ENCODE assay signal across 1 cellular context in the genomic region with DNA sequence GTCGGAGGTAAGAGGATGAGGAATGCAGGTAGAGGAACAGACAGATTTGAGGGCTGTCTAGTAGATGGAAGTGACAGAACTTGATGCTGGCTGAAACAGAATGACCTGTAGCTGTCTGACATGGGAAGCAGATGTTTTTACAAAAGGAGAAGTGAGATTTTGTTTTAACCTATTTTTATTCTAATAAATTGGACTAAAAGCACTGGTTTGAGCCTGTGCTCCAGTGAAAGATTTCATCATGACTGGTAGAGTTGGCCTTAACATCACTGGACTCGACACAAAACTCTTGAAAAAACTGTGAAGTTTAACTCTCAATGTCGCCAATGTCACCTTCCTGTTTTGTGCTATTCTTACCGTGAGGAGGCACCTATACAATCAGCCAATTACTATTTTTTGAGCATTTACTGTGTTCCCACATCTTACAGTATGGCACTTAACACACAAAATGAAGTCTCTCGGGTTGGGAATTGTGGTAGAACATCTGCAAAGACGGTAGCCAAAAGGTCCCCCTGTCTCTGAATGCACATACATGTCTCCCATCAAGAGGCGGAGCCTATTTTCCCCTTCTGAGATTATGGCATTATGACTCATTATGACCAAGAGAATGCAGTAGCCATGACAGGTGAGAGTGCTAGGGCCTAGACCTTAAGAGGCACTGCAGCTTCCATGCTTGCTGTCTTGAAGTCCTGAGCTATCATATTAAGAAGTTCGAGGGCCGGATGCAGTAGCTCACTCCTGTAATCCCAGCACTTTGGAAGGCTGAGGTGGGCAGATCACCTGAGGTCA.
TF ChIP-seq lines count a peak whose summit lies in the region.

No MANE protein-coding gene starts in this region.

TF ChIP-seq in GM12878, 131 proteins besides CTCF, POLR2A, EP300 and RAD21 (continued from another document and continues in another):
- TF ChIP-seq, protein P1, sequence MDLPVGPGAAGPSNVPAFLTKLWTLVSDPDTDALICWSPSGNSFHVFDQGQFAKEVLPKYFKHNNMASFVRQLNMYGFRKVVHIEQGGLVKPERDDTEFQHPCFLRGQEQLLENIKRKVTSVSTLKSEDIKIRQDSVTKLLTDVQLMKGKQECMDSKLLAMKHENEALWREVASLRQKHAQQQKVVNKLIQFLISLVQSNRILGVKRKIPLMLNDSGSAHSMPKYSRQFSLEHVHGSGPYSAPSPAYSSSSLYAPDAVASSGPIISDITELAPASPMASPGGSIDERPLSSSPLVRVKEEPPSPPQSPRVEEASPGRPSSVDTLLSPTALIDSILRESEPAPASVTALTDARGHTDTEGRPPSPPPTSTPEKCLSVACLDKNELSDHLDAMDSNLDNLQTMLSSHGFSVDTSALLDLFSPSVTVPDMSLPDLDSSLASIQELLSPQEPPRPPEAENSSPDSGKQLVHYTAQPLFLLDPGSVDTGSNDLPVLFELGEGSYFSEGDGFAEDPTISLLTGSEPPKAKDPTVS (IDR thresholded peaks at IDR 0.05; ENCODE audit: low read depth, low read length), result no peak
- TF ChIP-seq MTA2 (IDR thresholded peaks at IDR 0.05; ENCODE audit: low read depth), result peak; percentile 78
- TF ChIP-seq MLLT1 (IDR thresholded peaks at IDR 0.05), result no peak
- peak; percentile 50; the same call in 1 of the 2 replicates for TF ChIP-seq DPF2 (IDR thresholded peaks at IDR 0.05)
- TF ChIP-seq STAT3 (IDR thresholded peaks at IDR 0.05; ENCODE audit: low read depth, low read length), result no peak
- TF ChIP-seq TCF3 (IDR thresholded peaks at IDR 0.05; ENCODE audit: borderline replicate concordance, insufficient read depth, low read depth, low read length), result no peak
- peak; percentile 31; the same call in 1 of the 2 replicates for TF ChIP-seq PAX5 (IDR thresholded peaks at IDR 0.05; ENCODE audit: borderline replicate concordance, low read depth, low read length)
- no peak for TF ChIP-seq HDAC6 (IDR thresholded peaks at IDR 0.05; ENCODE audit: unreplicated experiment)
- TF ChIP-seq CHD2 (IDR thresholded peaks at IDR 0.05; ENCODE audit: borderline replicate concordance, low read depth, low read length), result no peak
- 0 out of 2 replicates have a peak, but pooled peaks have one; percentile 25 for TF ChIP-seq GABPA (IDR thresholded peaks at IDR 0.05; ENCODE audit: low read depth)
- 0 out of 2 replicates have a peak, but pooled peaks have one; percentile 7 for TF ChIP-seq EED (IDR thresholded peaks at IDR 0.05; ENCODE audit: low read depth)
- TF ChIP-seq ZNF384 (IDR thresholded peaks at IDR 0.05; ENCODE audit: borderline replicate concordance, low read depth, low read length), result no peak
- TF ChIP-seq, protein P2, sequence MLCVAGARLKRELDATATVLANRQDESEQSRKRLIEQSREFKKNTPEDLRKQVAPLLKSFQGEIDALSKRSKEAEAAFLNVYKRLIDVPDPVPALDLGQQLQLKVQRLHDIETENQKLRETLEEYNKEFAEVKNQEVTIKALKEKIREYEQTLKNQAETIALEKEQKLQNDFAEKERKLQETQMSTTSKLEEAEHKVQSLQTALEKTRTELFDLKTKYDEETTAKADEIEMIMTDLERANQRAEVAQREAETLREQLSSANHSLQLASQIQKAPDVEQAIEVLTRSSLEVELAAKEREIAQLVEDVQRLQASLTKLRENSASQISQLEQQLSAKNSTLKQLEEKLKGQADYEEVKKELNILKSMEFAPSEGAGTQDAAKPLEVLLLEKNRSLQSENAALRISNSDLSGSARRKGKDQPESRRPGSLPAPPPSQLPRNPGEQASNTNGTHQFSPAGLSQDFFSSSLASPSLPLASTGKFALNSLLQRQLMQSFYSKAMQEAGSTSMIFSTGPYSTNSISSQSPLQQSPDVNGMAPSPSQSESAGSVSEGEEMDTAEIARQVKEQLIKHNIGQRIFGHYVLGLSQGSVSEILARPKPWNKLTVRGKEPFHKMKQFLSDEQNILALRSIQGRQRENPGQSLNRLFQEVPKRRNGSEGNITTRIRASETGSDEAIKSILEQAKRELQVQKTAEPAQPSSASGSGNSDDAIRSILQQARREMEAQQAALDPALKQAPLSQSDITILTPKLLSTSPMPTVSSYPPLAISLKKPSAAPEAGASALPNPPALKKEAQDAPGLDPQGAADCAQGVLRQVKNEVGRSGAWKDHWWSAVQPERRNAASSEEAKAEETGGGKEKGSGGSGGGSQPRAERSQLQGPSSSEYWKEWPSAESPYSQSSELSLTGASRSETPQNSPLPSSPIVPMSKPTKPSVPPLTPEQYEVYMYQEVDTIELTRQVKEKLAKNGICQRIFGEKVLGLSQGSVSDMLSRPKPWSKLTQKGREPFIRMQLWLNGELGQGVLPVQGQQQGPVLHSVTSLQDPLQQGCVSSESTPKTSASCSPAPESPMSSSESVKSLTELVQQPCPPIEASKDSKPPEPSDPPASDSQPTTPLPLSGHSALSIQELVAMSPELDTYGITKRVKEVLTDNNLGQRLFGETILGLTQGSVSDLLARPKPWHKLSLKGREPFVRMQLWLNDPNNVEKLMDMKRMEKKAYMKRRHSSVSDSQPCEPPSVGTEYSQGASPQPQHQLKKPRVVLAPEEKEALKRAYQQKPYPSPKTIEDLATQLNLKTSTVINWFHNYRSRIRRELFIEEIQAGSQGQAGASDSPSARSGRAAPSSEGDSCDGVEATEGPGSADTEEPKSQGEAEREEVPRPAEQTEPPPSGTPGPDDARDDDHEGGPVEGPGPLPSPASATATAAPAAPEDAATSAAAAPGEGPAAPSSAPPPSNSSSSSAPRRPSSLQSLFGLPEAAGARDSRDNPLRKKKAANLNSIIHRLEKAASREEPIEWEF (IDR thresholded peaks at IDR 0.05; ENCODE audit: insufficient replicate concordance, low read depth, low read length), result no peak
- TF ChIP-seq CEBPB (IDR thresholded peaks at IDR 0.05; ENCODE audit: borderline replicate concordance in 1 of 2, low read depth in 2 of 2, low read length in 2 of 2), result no peak
- peak in 1 of 2 experiments; percentile 32; a peak in 1 of 4 replicates for TF ChIP-seq ETV6 (conservative IDR thresholded peaks at IDR 0.05 in 1 of 2, IDR thresholded peaks at IDR 0.05 in 1 of 2; ENCODE audit: borderline replicate concordance in 1 of 2, low read depth in 1 of 2)
- TF ChIP-seq, protein P3, sequence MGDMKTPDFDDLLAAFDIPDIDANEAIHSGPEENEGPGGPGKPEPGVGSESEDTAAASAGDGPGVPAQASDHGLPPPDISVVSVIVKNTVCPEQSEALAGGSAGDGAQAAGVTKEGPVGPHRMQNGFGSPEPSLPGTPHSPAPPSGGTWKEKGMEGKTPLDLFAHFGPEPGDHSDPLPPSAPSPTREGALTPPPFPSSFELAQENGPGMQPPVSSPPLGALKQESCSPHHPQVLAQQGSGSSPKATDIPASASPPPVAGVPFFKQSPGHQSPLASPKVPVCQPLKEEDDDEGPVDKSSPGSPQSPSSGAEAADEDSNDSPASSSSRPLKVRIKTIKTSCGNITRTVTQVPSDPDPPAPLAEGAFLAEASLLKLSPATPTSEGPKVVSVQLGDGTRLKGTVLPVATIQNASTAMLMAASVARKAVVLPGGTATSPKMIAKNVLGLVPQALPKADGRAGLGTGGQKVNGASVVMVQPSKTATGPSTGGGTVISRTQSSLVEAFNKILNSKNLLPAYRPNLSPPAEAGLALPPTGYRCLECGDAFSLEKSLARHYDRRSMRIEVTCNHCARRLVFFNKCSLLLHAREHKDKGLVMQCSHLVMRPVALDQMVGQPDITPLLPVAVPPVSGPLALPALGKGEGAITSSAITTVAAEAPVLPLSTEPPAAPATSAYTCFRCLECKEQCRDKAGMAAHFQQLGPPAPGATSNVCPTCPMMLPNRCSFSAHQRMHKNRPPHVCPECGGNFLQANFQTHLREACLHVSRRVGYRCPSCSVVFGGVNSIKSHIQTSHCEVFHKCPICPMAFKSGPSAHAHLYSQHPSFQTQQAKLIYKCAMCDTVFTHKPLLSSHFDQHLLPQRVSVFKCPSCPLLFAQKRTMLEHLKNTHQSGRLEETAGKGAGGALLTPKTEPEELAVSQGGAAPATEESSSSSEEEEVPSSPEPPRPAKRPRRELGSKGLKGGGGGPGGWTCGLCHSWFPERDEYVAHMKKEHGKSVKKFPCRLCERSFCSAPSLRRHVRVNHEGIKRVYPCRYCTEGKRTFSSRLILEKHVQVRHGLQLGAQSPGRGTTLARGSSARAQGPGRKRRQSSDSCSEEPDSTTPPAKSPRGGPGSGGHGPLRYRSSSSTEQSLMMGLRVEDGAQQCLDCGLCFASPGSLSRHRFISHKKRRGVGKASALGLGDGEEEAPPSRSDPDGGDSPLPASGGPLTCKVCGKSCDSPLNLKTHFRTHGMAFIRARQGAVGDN (IDR thresholded peaks at IDR 0.05), result no peak
- peak; percentile 29 for TF ChIP-seq RUNX3 (IDR thresholded peaks at IDR 0.05; ENCODE audit: low read length)
- no peak for TF ChIP-seq ZBTB11 (CRISPR knock-in tag; IDR thresholded peaks at IDR 0.05)
- no peak for TF ChIP-seq JUND (IDR thresholded peaks at IDR 0.05; ENCODE audit: low read depth, low read length)
- peak; percentile 40 for TF ChIP-seq IKZF1 (conservative IDR thresholded peaks at IDR 0.05)
- no peak for TF ChIP-seq SUZ12 (IDR thresholded peaks at IDR 0.05; ENCODE audit: unreplicated experiment)
- no peak for TF ChIP-seq WRNIP1 (IDR thresholded peaks at IDR 0.05; ENCODE audit: borderline replicate concordance, low read depth, low read length)
- TF ChIP-seq KDM1A (IDR thresholded peaks at IDR 0.05; ENCODE audit: borderline replicate concordance), result no peak
- no peak for TF ChIP-seq ESRRA (IDR thresholded peaks at IDR 0.05; ENCODE audit: low read length)
- TF ChIP-seq POU2F2 (IDR thresholded peaks at IDR 0.05; ENCODE audit: borderline replicate concordance, low read depth, low read length), result 0 out of 3 replicates have a peak, but pooled peaks have one; percentile 50
- TF ChIP-seq, protein P4, sequence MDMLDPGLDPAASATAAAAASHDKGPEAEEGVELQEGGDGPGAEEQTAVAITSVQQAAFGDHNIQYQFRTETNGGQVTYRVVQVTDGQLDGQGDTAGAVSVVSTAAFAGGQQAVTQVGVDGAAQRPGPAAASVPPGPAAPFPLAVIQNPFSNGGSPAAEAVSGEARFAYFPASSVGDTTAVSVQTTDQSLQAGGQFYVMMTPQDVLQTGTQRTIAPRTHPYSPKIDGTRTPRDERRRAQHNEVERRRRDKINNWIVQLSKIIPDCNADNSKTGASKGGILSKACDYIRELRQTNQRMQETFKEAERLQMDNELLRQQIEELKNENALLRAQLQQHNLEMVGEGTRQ (IDR thresholded peaks at IDR 0.05; ENCODE audit: borderline replicate concordance, low read depth, low read length), result no peak
- no peak for TF ChIP-seq REST (IDR thresholded peaks at IDR 0.05; ENCODE audit: low read depth, low read length)
- peak; percentile 99 for TF ChIP-seq SPI1 (IDR thresholded peaks at IDR 0.05; ENCODE audit: borderline replicate concordance, insufficient read depth, low read depth, low read length)
- TF ChIP-seq TARDBP (IDR thresholded peaks at IDR 0.05; ENCODE audit: borderline replicate concordance), result no peak
- no peak for TF ChIP-seq ZZZ3 (IDR thresholded peaks at IDR 0.05; ENCODE audit: control insufficient read depth, insufficient read length, low read depth)
- TF ChIP-seq RB1 (IDR thresholded peaks at IDR 0.05; ENCODE audit: borderline replicate concordance), result no peak
- TF ChIP-seq IKZF2 (IDR thresholded peaks at IDR 0.05), result peak; percentile 31 to 45; a peak in 2 of 4 replicates
